In genomic region chr17:64385187-64386083, GRCh38 we compare ENCODE assay signal across 1 cellular context.
TF ChIP-seq lines count a peak whose summit lies in the region.

No MANE protein-coding gene starts in this region.

TF ChIP-seq in SK-N-SH treated with all-trans-retinoic acid at 6 μM for 48 hours, 23 proteins besides CTCF, POLR2A, EP300 and RAD21 (continued from another document):
- TF ChIP-seq PATZ1 (CRISPR knock-in tag; IDR thresholded peaks at IDR 0.05; ENCODE audit: borderline replicate concordance), result no peak; the same call in 1 of the 2 replicates
- TF ChIP-seq ZNF565 (CRISPR knock-in tag; conservative IDR thresholded peaks at IDR 0.05; ENCODE audit: low read depth), result no peak
- TF ChIP-seq OSR1 (CRISPR knock-in tag; IDR thresholded peaks at IDR 0.05), result no peak
- TF ChIP-seq ARNTL (CRISPR knock-in tag; IDR thresholded peaks at IDR 0.05; ENCODE audit: borderline replicate concordance, low read depth), result no peak
